ENCODE assay signal across 19 cellular contexts in genomic region chr15:53110999-53111398, GRCh38.
"Had no signal": no experiment of that assay in that cellular context is flagged by ENCODE, and none has a peak within 500 bp of the region (broad histone marks: within the 10 kb centered on the region; RNA-seq: fewer than 3 reads in every experiment).

No MANE protein-coding gene starts in this region.

- H3K9me3 ChIP-seq: thyroid gland had no signal

- H3K9me3 Mint-ChIP-seq: type B pancreatic cell had no signal

- H3K36me3 ChIP-seq: heart left ventricle, left ventricle myocardium inferior, lower lobe of right lung, right atrium auricular region, thyroid gland had no signal

- H3K4me2 ChIP-seq: smooth muscle cell had no signal

- H3K27ac ChIP-seq: coronary artery, heart left ventricle, left ventricle myocardium inferior, lower lobe of right lung, right atrium auricular region, thyroid gland had no signal

- H3K4me3 Mint-ChIP-seq: memory B cell, naive B cell, nephron, type B pancreatic cell had no signal

- H3K27ac Mint-ChIP-seq: memory B cell, naive B cell, nephron, type B pancreatic cell had no signal

- H3K4me1 ChIP-seq: heart left ventricle, left ventricle myocardium inferior, lower lobe of right lung, right atrium auricular region, thyroid gland had no signal

- ATAC-seq: heart left ventricle, left cardiac atrium, lower lobe of right lung had no signal

- H3K36me3 Mint-ChIP-seq: memory B cell, naive B cell, type B pancreatic cell had no signal

- H3K27me3 Mint-ChIP-seq: memory B cell had no signal

- DNase-seq: effector CD4-positive, alpha-beta T cell; foreskin melanocyte; heart left ventricle; hippocampal formation; kidney; left cardiac atrium; left ventricle myocardium inferior; lower lobe of right lung; naive B cell; posterior cingulate gyrus; stimulated activated CD4-positive, alpha-beta T cell treated with anti-CD3 and anti-CD28 coated beads, Interleukin-2, amount 100 ng/mL, for 48 hours; stimulated activated naive CD4-positive, alpha-beta T cell treated with Interleukin-2 at 50 U/mL for 16 hours; thyroid gland had no signal

- H3K27me3 ChIP-seq: right atrium auricular region, thyroid gland had no signal

- H3K4me3 ChIP-seq: coronary artery, heart left ventricle, left ventricle myocardium inferior, lower lobe of right lung, right atrium auricular region, smooth muscle cell, thyroid gland had no signal

- H3K4me1 Mint-ChIP-seq: memory B cell, naive B cell, nephron had no signal
